In the genomic region with DNA sequence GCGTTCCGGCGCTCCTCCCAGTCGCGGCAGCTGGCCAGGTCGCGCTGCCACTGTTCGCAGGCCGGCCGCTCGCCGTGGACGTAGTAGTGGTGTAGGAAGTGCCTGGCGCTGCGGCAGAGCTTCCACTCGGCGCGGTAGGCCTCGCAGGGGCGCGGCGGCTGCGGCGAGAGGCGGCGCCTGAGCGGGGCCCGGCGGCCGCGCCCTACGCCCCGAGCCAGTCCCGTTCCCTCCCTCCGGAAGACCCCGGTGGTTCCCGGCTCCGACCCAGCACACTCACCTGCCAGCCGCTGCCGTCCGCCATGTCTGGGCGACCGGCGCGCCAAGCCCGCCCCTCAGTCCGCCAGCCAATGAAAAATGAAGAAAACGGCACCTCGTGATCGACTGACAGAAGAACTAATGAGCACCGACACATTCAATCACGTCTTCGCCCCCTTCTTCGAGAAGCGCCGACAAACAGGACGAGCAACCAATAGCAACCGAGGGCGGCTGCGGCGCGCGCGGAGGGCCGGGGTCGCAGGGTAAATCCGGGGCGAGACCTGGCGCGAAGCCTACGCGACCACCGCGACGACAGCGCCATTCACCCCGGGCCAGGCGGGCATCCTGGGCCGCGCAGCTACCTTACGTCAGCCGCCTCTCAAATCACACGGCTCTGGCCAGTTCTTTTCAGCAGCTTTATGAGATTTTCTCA, we compare ENCODE assay signal across 7 cellular contexts.
A peak's percentile ranks its signal among the peaks of the same experiment; 100 is the strongest.
DNase-seq lines count a peak whose midpoint lies in the region; ATAC-seq, FAIRE-seq and TF ChIP-seq lines count a peak whose summit lies in the region.

A gene with protein sequence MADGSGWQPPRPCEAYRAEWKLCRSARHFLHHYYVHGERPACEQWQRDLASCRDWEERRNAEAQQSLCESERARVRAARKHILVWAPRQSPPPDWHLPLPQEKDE (minus strand): TSS at position 324 of the 688 bp plus-strand sequence. CDS start 23 bp downstream, at position 301.

- in situ Hi-C loops in astrocyte of the spinal cord (cut with HindIII; ENCODE audit: low sequenced_read_pairs): no loop called here

- peak within 1 kb of the TSS; percentile 80 for H3K4me3 ChIP-seq in astrocyte of the spinal cord (ENCODE audit: low read depth, low read length)
- peak within 1 kb of the TSS; percentile 88 for H3K4me3 ChIP-seq in retinal pigment epithelial cell (ENCODE audit: low read length)

- FAIRE-seq in GM18507 (lab: Jason Lieb, UNC): peak; percentile 93

- DNase-seq in GM18507 (ENCODE audit: extremely low spot score, insufficient read length, low read depth) (peak; percentile 93), NCI-H2081 (lab: John Stamatoyannopoulos, UW) (peak; percentile 90 to 97), T1000 (lab: John Stamatoyannopoulos, UW) (peak; percentile 77), astrocyte of the spinal cord (ENCODE audit: low read depth, low spot score) (peak; percentile 93), hypothalamus (lab: John Stamatoyannopoulos, UW) (peak; percentile 36 to 97 (median 88)), retinal pigment epithelial cell (ENCODE audit: low read depth) (peak; percentile 82)

- peak; percentile 70 for ATAC-seq in HG02981 (IDR thresholded peaks at IDR 0.05; ENCODE audit: unreplicated experiment)

- TF ChIP-seq CTCF in astrocyte of the spinal cord (IDR thresholded peaks at IDR 0.05; ENCODE audit: low read depth, low read length) (no peak), retinal pigment epithelial cell (conservative IDR thresholded peaks at IDR 0.05; ENCODE audit: low read depth, low read length) (no peak)

Comparison
In these comparisons a context has a peak if more than half of its experiments do, and no peak if none do; other contexts are left out.
1. Peak in every context shown above with its lines: DNase-seq, ATAC-seq and H3K4me3 ChIP-seq.